In the genomic region with DNA sequence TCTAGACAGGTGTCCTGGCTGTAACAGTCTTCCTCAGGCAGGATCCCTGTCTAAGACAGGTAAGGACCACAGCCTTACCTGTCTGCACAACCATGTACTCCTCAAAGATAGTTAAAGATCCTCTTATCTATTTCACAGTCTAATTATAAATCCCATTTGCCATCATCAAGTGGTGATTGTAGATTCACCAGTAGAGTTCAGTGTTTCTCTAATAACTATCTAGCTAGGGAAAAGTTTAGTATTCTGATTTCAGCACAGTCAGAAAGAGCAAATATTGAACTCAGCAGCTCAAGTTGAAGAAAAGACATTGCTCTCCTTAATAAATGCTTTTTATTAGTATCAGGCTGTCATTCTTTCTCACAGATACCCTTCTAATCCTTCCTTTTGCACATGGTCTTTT, we compare ENCODE assay signal across 13 cellular contexts.
DNase-seq lines count a peak whose midpoint lies in the region; ATAC-seq and TF ChIP-seq lines count a peak whose summit lies in the region.
"Had no signal": no experiment of that assay in that cellular context is flagged by ENCODE, and none has a peak within 500 bp of the region (broad histone marks: within the 10 kb centered on the region; RNA-seq: fewer than 3 reads in every experiment).

No MANE protein-coding gene starts in this region.

- intact Hi-C loops in esophagus muscularis mucosa (cut with DNase I) = no loop called here

- no peaks in the 10 kb centered on the region for H3K79me2 ChIP-seq in OCI-LY3 (ENCODE audit: low read length)

- no peak overlapping the region for H2AFZ ChIP-seq in OCI-LY3 (ENCODE audit: low read depth, low read length)

- no peak for TF ChIP-seq EP300 in esophagus muscularis mucosa (IDR thresholded peaks at IDR 0.05)

- H3K27me3 ChIP-seq in OCI-LY3 (ENCODE audit: low read depth, low read length) (no peaks in the 10 kb centered on the region), esophagus muscularis mucosa (no peaks in the 10 kb centered on the region)

- H3K4me1 ChIP-seq in OCI-LY3 (ENCODE audit: low read length) (no peaks in the 10 kb centered on the region), esophagus muscularis mucosa (no peaks in the 10 kb centered on the region)

- no peaks in the 10 kb centered on the region for H4K20me1 ChIP-seq in OCI-LY3 (ENCODE audit: insufficient read depth, low read length)

- TF ChIP-seq CTCF in OCI-LY3 (IDR thresholded peaks at IDR 0.05; ENCODE audit: low read depth, low read length) (peak; percentile 35), epithelial cell of proximal tubule (conservative IDR thresholded peaks at IDR 0.05; ENCODE audit: low read depth, low read length) (peak; percentile 56), omental fat pad (IDR thresholded peaks at IDR 0.05) (no peak), esophagus muscularis mucosa (IDR thresholded peaks at IDR 0.05) (no peak)

- H3K27ac ChIP-seq in OCI-LY3 (ENCODE audit: low read length) (no peak overlapping the region), esophagus muscularis mucosa (replicated peaks in 1 of 4) (no peak overlapping the region)

- no peak for ATAC-seq in omental fat pad (ENCODE audit: low FRiP score)
- ATAC-seq: activated T-helper 17 cell treated with anti-CD3 and anti-CD28 coated beads, Interleukin-2, amount 50 U/mL, for 72 hours had no signal

- DNase-seq in DMS53 (lab: John Stamatoyannopoulos, UW) = peak; percentile 3
- no peak for DNase-seq in DMS53 treated with DMSO at 0.1 percent for 48 hours (lab: John Stamatoyannopoulos, UW; ENCODE audit: unreplicated experiment)
- DNase-seq in epithelial cell of proximal tubule (ENCODE audit: low read depth) = no peak
- peak; percentile 37 for DNase-seq in renal cortical epithelial cell (ENCODE audit: low read depth)
- DNase-seq in stimulated activated CD4-positive, alpha-beta T cell treated with anti-CD3 and anti-CD28 coated beads, Interleukin-15, amount 100 ng/mL, for 24 hours = no peak
- DNase-seq in omental fat pad (ENCODE audit: low spot score) = no peak
- DNase-seq in esophagus muscularis mucosa (ENCODE audit: extremely low spot score) = no peak
- DNase-seq: activated CD4-positive, alpha-beta memory T cell treated with anti-CD3 and anti-CD28 coated beads, Interleukin-2, amount 10 ng/mL, durations not matched to agents 7 days and 5 days; NCI-H510A; T-helper 9 cell had no signal

- H3K36me3 ChIP-seq in OCI-LY3 (replicated peaks; ENCODE audit: low read depth, low read length) (no peaks in the 10 kb centered on the region), esophagus muscularis mucosa (no peaks in the 10 kb centered on the region)

- no peak overlapping the region for H3K4me3 ChIP-seq in OCI-LY3 (ENCODE audit: low read length)
- H3K4me3 ChIP-seq in epithelial cell of proximal tubule (ENCODE audit: low read depth, low read length) = no peak overlapping the region
- no peak overlapping the region for H3K4me3 ChIP-seq in esophagus muscularis mucosa
- H3K4me3 ChIP-seq: lung had no signal

- TF ChIP-seq POLR2A in esophagus muscularis mucosa (IDR thresholded peaks at IDR 0.05; ENCODE audit: low read depth) = no peak

- H3K4me2 ChIP-seq in OCI-LY3 (ENCODE audit: low read length) = no peak overlapping the region

- H3K9ac ChIP-seq in OCI-LY3 (ENCODE audit: low read length) = no peak overlapping the region

- H3K9me3 ChIP-seq in OCI-LY3 (ENCODE audit: insufficient read depth, low read length) (no peaks in the 10 kb centered on the region), esophagus muscularis mucosa (no peaks in the 10 kb centered on the region)

Comparison
In these comparisons a context has a peak if more than half of its experiments do, and no peak if none do; other contexts are left out.
1. DNase-seq: peak in DMS53 (single experiment) and renal cortical epithelial cell (single experiment); none in DMS53 treated with DMSO at 0.1 percent for 48 hours (single experiment), epithelial cell of proximal tubule (single experiment), stimulated activated CD4-positive, alpha-beta T cell treated with anti-CD3 and anti-CD28 coated beads, Interleukin-15, amount 100 ng/mL, for 24 hours (single experiment), omental fat pad (single experiment) and esophagus muscularis mucosa (single experiment).
2. CTCF ChIP-seq: peak in OCI-LY3 (single experiment) and epithelial cell of proximal tubule (single experiment); none in omental fat pad (0 of 3) and esophagus muscularis mucosa (0 of 3).